17 cellular contexts compared by ENCODE assay signal in the genomic region with DNA sequence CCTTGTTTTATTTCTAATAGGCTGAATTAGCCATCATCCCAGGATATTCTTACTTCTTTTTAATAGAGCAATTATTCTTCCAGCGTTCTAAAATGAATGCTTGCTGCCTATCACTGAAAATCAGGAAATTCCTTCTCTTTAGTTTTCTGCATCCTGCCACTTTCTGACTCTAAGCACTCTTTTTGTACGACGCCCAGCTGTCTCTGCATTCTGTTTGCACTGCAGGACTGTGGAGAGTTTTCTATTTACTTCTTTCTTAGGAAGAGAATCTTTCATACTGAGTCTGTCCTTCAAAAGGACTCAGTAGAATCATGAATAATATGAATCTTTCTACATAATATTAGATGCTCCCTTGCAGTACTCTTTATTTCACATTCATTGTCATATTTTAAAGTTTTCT.
"Had no signal": no experiment of that assay in that cellular context is flagged by ENCODE, and none has a peak within 500 bp of the region (broad histone marks: within the 10 kb centered on the region; RNA-seq: fewer than 3 reads in every experiment).

No MANE protein-coding gene starts in this region.

- H3K4me1 ChIP-seq: thyroid gland had no signal

- H3K9me3 ChIP-seq: mucosa of descending colon, thyroid gland had no signal

- ATAC-seq: activated T-cell treated with anti-CD3 and anti-CD28 coated beads, Interleukin-2, amount 50 U/mL, for 72 hours; esophagus mucosa; mucosa of descending colon had no signal

- H3K27ac Mint-ChIP-seq: activated T-cell treated with anti-CD3 and anti-CD28 coated beads, Interleukin-2, amount 50 U/mL, for 72 hours; memory B cell; naive B cell; progenitor cell of endocrine pancreas had no signal

- DNase-seq: activated CD4-positive, alpha-beta T cell treated with anti-CD3 and anti-CD28 coated beads for 1 hour; activated effector memory CD4-positive, alpha-beta T cell treated with anti-CD3 and anti-CD28 coated beads, Interleukin-2, amount 50 U/mL, for 16 hours; activated naive CD4-positive, alpha-beta T cell treated with anti-CD3 and anti-CD28 coated beads, Interleukin-2, amount 50 U/mL, for 16 hours; activated T-cell treated with anti-CD3 and anti-CD28 coated beads, Interleukin-2, amount 50 U/mL, for 72 hours; aorta; cortex of kidney; mucosa of descending colon; naive B cell; occipital lobe; stimulated activated CD4-positive, alpha-beta T cell treated with anti-CD3 and anti-CD28 coated beads, Interleukin-2, amount 100 ng/mL, for 24 hours; stimulated activated naive CD4-positive, alpha-beta T cell treated with Interleukin-2 at 50 U/mL for 16 hours; thyroid gland; WERI-Rb-1 had no signal

- H3K9me3 Mint-ChIP-seq: activated T-cell treated with anti-CD3 and anti-CD28 coated beads, Interleukin-2, amount 50 U/mL, for 72 hours; memory B cell; naive B cell had no signal

- H3K36me3 ChIP-seq: thyroid gland, WERI-Rb-1 had no signal

- H3K27me3 Mint-ChIP-seq: central memory CD8-positive, alpha-beta T cell; memory B cell; naive B cell; progenitor cell of endocrine pancreas had no signal

- H3K27me3 ChIP-seq: thyroid gland had no signal

- H3K4me1 Mint-ChIP-seq: central memory CD8-positive, alpha-beta T cell; naive B cell had no signal

- H3K4me3 ChIP-seq: mucosa of descending colon, thyroid gland had no signal

- H3K27ac ChIP-seq: thyroid gland, WERI-Rb-1 had no signal

- H3K4me3 Mint-ChIP-seq: activated T-cell treated with anti-CD3 and anti-CD28 coated beads, Interleukin-2, amount 50 U/mL, for 72 hours; central memory CD8-positive, alpha-beta T cell; memory B cell; naive B cell had no signal

- H3K36me3 Mint-ChIP-seq: memory B cell, naive B cell had no signal
